8 cellular contexts compared by ENCODE assay signal in the genomic region with DNA sequence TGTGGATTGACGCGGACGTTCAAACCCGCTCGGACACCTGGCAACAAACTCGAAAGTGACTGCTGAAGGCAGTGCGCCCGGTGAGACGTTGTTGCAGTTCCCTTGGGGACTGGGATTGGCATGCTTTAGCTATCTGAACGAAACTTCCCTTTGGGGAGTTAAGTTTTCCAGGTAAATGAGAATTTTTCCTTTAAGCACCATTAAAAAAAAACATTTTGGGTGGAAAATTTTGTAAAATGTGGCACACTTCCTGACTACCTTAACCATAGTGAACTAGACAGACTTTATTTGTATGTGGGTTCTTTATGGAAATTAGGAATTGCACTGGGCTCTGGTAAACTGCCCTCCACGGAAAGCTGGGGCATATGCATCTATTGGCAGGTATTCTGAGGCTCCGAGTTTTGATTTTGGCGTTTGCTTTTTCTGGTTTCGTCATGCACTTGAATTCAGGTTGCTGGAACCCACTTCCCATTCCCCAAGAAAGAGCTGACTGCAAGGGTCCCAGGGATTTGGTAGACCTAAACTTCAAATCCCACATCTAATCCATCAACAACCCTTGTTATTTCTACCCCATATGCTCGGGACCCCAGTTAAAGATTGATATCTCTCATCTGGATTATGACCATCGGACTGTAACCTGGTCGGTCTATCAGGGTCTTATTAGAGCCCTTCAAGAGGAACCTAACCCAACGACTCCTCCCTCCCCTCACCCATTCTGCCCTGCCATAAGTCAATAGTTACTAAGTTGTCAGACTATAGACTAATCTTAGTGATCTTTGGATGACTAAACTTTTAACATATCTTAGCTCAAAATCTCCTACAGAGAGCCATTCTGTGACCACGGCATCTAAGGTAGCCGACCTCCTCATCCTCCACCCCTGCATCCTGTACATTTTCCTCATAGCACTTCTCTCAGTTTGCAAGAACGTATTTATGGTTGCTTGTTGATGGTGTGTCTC.
DNase-seq lines count a peak whose midpoint lies in the region; ATAC-seq and TF ChIP-seq lines count a peak whose summit lies in the region.

No MANE protein-coding gene starts in this region.

- no peak for TF ChIP-seq POLR2A in GM18505 (IDR thresholded peaks at IDR 0.05; ENCODE audit: borderline replicate concordance, extremely low read depth, insufficient read depth, insufficient read length)

- no peak overlapping the region for H3K27ac ChIP-seq in iPS DF 6.9 (ENCODE audit: low read length)

- peak overlapping the region; percentile 96 for H3K27ac Mint-ChIP-seq in activated T-cell treated with anti-CD3 and anti-CD28 coated beads, Interleukin-2, amount 50 U/mL, for 24 hours
- H3K27ac Mint-ChIP-seq in stimulated activated effector memory CD8-positive, alpha-beta T cell treated with anti-CD3 and anti-CD28 coated beads, Interleukin-12 subunit alpha, Interleukin-12 subunit beta, amount 100 ng/mL, for 72 hours, result peak overlapping the region; percentile 94

- no CpG with 5 or more reads among the region's 21 CpGs for WGBS in iPS DF 6.9 (ENCODE audit: insufficient coverage, insufficient read length)

- peaks cover 51% of the 10 kb centered on the region for H3K36me3 Mint-ChIP-seq in activated T-cell treated with anti-CD3 and anti-CD28 coated beads, Interleukin-2, amount 50 U/mL, for 24 hours (ENCODE audit: low read depth)
- H3K36me3 Mint-ChIP-seq in stimulated activated effector memory CD8-positive, alpha-beta T cell treated with anti-CD3 and anti-CD28 coated beads, Interleukin-12 subunit alpha, Interleukin-12 subunit beta, amount 100 ng/mL, for 72 hours, result peaks cover 78% of the 10 kb centered on the region

- no peaks in the 10 kb centered on the region for H3K9me3 ChIP-seq in iPS DF 6.9 (ENCODE audit: control insufficient read depth, insufficient read depth, low read length)

- H3K36me3 ChIP-seq in iPS DF 6.9 (ENCODE audit: control insufficient read depth, insufficient read depth, low read length), result no peaks in the 10 kb centered on the region

- DNase-seq in activated T-cell treated with anti-CD3 and anti-CD28 coated beads, Interleukin-2, amount 50 U/mL, for 24 hours, result peak; percentile 29
- no peak for DNase-seq in activated T-cell treated with anti-CD3 and anti-CD28 coated beads, Interleukin-2, amount 50 U/mL, for 1 hour
- peak; percentile 56 for DNase-seq in activated CD8-positive, alpha-beta memory T cell treated with anti-CD3 and anti-CD28 coated beads, Interleukin-2, amount 50 U/mL, for 48 hours
- no peak for DNase-seq in iPS DF 6.9 (ENCODE audit: low read depth, low spot score)
- DNase-seq in stimulated activated effector memory CD8-positive, alpha-beta T cell treated with anti-CD3 and anti-CD28 coated beads, Interleukin-12 subunit alpha, Interleukin-12 subunit beta, amount 100 ng/mL, for 72 hours (ENCODE audit: low spot score in 2 of 2), result no peak
- no peak for DNase-seq in ecto neural progenitor cell (ENCODE audit: low spot score)
- no peak for DNase-seq in HK-2 (ENCODE audit: unreplicated experiment)

- peak; percentile 19 for ATAC-seq in stimulated activated effector memory CD8-positive, alpha-beta T cell treated with anti-CD3 and anti-CD28 coated beads, Interleukin-12 subunit alpha, Interleukin-12 subunit beta, amount 100 ng/mL, for 72 hours
- no peak for ATAC-seq in GM18505 (IDR thresholded peaks at IDR 0.05; ENCODE audit: unreplicated experiment)

- no peaks in the 10 kb centered on the region for H3K27me3 ChIP-seq in iPS DF 6.9 (ENCODE audit: control insufficient read depth, insufficient read depth, low read length)

- H3K4me3 Mint-ChIP-seq in activated T-cell treated with anti-CD3 and anti-CD28 coated beads, Interleukin-2, amount 50 U/mL, for 24 hours, result peak overlapping the region; percentile 94
- peak overlapping the region; percentile 77 for H3K4me3 Mint-ChIP-seq in stimulated activated effector memory CD8-positive, alpha-beta T cell treated with anti-CD3 and anti-CD28 coated beads, Interleukin-12 subunit alpha, Interleukin-12 subunit beta, amount 100 ng/mL, for 72 hours

- H3K4me1 ChIP-seq in iPS DF 6.9 (ENCODE audit: control insufficient read depth, insufficient read depth, low read length), result no peaks in the 10 kb centered on the region

- H3K4me3 ChIP-seq in iPS DF 6.9 (ENCODE audit: low read length), result peak overlapping the region; percentile 86; the same call in 1 of the 2 replicates

- H3K27me3 Mint-ChIP-seq in activated T-cell treated with anti-CD3 and anti-CD28 coated beads, Interleukin-2, amount 50 U/mL, for 24 hours, result no peaks in the 10 kb centered on the region

- peaks cover 2% of the 10 kb centered on the region for H3K9me3 Mint-ChIP-seq in activated T-cell treated with anti-CD3 and anti-CD28 coated beads, Interleukin-2, amount 50 U/mL, for 24 hours
- no peaks in the 10 kb centered on the region for H3K9me3 Mint-ChIP-seq in stimulated activated effector memory CD8-positive, alpha-beta T cell treated with anti-CD3 and anti-CD28 coated beads, Interleukin-12 subunit alpha, Interleukin-12 subunit beta, amount 100 ng/mL, for 72 hours

- H3K4me1 Mint-ChIP-seq in activated T-cell treated with anti-CD3 and anti-CD28 coated beads, Interleukin-2, amount 50 U/mL, for 24 hours (ENCODE audit: low read depth), result peaks cover 77% of the 10 kb centered on the region
- H3K4me1 Mint-ChIP-seq in stimulated activated effector memory CD8-positive, alpha-beta T cell treated with anti-CD3 and anti-CD28 coated beads, Interleukin-12 subunit alpha, Interleukin-12 subunit beta, amount 100 ng/mL, for 72 hours, result peaks cover 71% of the 10 kb centered on the region

Comparison
In these comparisons a context has a peak if more than half of its experiments do, and no peak if none do; other contexts are left out.
1. DNase-seq: peak in activated T-cell treated with anti-CD3 and anti-CD28 coated beads, Interleukin-2, amount 50 U/mL, for 24 hours (single experiment) and activated CD8-positive, alpha-beta memory T cell treated with anti-CD3 and anti-CD28 coated beads, Interleukin-2, amount 50 U/mL, for 48 hours (single experiment); none in activated T-cell treated with anti-CD3 and anti-CD28 coated beads, Interleukin-2, amount 50 U/mL, for 1 hour (single experiment), iPS DF 6.9 (single experiment), stimulated activated effector memory CD8-positive, alpha-beta T cell treated with anti-CD3 and anti-CD28 coated beads, Interleukin-12 subunit alpha, Interleukin-12 subunit beta, amount 100 ng/mL, for 72 hours (0 of 2), ecto neural progenitor cell (single experiment) and HK-2 (single experiment).